ENCODE assay signal across 8 cellular contexts in genomic region chr3:31534036-31534435, GRCh38. TPM values are rescaled to one million over a fixed set of nuclear protein-coding genes. Genes with fewer than 3 reads are reported as not detected.
DNase-seq lines count a peak whose midpoint lies in the region; ATAC-seq and TF ChIP-seq lines count a peak whose summit lies in the region.

No MANE protein-coding gene starts in this region.

- no peaks in the 10 kb centered on the region for H3K9me2 ChIP-seq in PC-9 (ENCODE audit: insufficient read depth)

- H3K9me3 Mint-ChIP-seq in stimulated activated naive CD8-positive, alpha-beta T cell treated with anti-CD3 and anti-CD28 coated beads, Interleukin-15, Interleukin-2, amounts not matched to agents 100 ng/mL and 50 ng/mL, for 24 hours: no peaks in the 10 kb centered on the region
- H3K9me3 Mint-ChIP-seq in dendritic cell treated with granulocyte-macrophage colony-stimulating factor and Interleukin-4, amounts not matched to agents 40 ng/mL and 50 ng/mL, for 4 days: no peaks in the 10 kb centered on the region

- H3K9me3 ChIP-seq in PC-9 (ENCODE audit: insufficient read depth, low read depth) (no peaks in the 10 kb centered on the region), muscle layer of colon (ENCODE audit: low read length) (no peaks in the 10 kb centered on the region)

- H3K4me2 ChIP-seq in PC-9: peak overlapping the region; percentile 89

- intact Hi-C loops in PC-9 (cut with micrococcal nuclease; ENCODE audit: unreplicated experiment): loop anchor here (5.0 to 10.0 kb wide), 5 partner anchors 157 to 759 kb away; partner anchors contain the start of genes OSBPL10 and ZNF860
- intact Hi-C loops in dendritic cell treated with granulocyte-macrophage colony-stimulating factor and Interleukin-4, amounts not matched to agents 40 ng/mL and 50 ng/mL, for 4 days (cut with micrococcal nuclease): loop anchor here (5.0 kb wide), 2 partner anchors 307 to 573 kb away; partner anchors contain the start of gene GPD1L

- DNase-seq in stimulated activated naive CD8-positive, alpha-beta T cell treated with anti-CD3 and anti-CD28 coated beads, Interleukin-15, Interleukin-2, amounts not matched to agents 100 U/mL and 50 U/mL, for 24 hours: no peak
- DNase-seq in PC-9 (no peak), NCI-H1694 treated with DMSO at 0.1 percent for 48 hours (lab: John Stamatoyannopoulos, UW) (no peak)

- H3K36me3 ChIP-seq in PC-9 (ENCODE audit: low read depth): no peaks in the 10 kb centered on the region
- H3K36me3 ChIP-seq in muscle layer of colon (ENCODE audit: insufficient read depth, low read length): no peaks in the 10 kb centered on the region

- peaks cover 11% of the 10 kb centered on the region; the same call in 1 of the 2 replicates for H4K20me1 ChIP-seq in PC-9 (ENCODE audit: insufficient read depth)

- no peak overlapping the region for H2AFZ ChIP-seq in PC-9

- H3K4me1 Mint-ChIP-seq in stimulated activated naive CD8-positive, alpha-beta T cell treated with anti-CD3 and anti-CD28 coated beads, Interleukin-15, Interleukin-2, amounts not matched to agents 100 ng/mL and 50 ng/mL, for 24 hours (ENCODE audit: low read depth): peaks cover 48% of the 10 kb centered on the region
- peaks cover 21% of the 10 kb centered on the region for H3K4me1 Mint-ChIP-seq in dendritic cell treated with granulocyte-macrophage colony-stimulating factor and Interleukin-4, amounts not matched to agents 40 ng/mL and 50 ng/mL, for 4 days (ENCODE audit: low read depth)

- peak overlapping the region; percentile 95 for H3K4me3 Mint-ChIP-seq in stimulated activated naive CD8-positive, alpha-beta T cell treated with anti-CD3 and anti-CD28 coated beads, Interleukin-15, Interleukin-2, amounts not matched to agents 100 ng/mL and 50 ng/mL, for 24 hours
- H3K4me3 Mint-ChIP-seq in dendritic cell treated with granulocyte-macrophage colony-stimulating factor and Interleukin-4, amounts not matched to agents 40 ng/mL and 50 ng/mL, for 4 days: peak overlapping the region; percentile 94

- 0 out of 2 replicates have a peak, but pooled peaks cover 4% of the 10 kb centered on the region for H3F3A ChIP-seq in PC-9 (ENCODE audit: insufficient read depth, low read depth)

- H3K4me1 ChIP-seq in PC-9 (replicated peaks; ENCODE audit: insufficient read depth) (peaks cover 17% of the 10 kb centered on the region), muscle layer of colon (ENCODE audit: insufficient read depth, low read length) (peaks cover 27% of the 10 kb centered on the region)

- no peaks in the 10 kb centered on the region for H3K27me3 Mint-ChIP-seq in stimulated activated naive CD8-positive, alpha-beta T cell treated with anti-CD3 and anti-CD28 coated beads, Interleukin-15, Interleukin-2, amounts not matched to agents 100 ng/mL and 50 ng/mL, for 24 hours
- H3K27me3 Mint-ChIP-seq in dendritic cell treated with granulocyte-macrophage colony-stimulating factor and Interleukin-4, amounts not matched to agents 40 ng/mL and 50 ng/mL, for 4 days: no peaks in the 10 kb centered on the region

- peak overlapping the region; percentile 28 for H3K9ac ChIP-seq in muscle layer of colon (ENCODE audit: low read length)

- no TSS peak for BruUV-seq in PC-9 (replicated peaks; lab: Mats Ljungman, UMichigan)

- CTCF ChIA-PET in PC-9 (lab: Charles Lee): no interaction called here

- peaks cover 67% of the 10 kb centered on the region for H3K79me2 ChIP-seq in PC-9 (ENCODE audit: low read depth)

- POLR2A ChIA-PET in PC-9 (lab: Charles Lee; ENCODE audit: unreplicated experiment): no interaction called here

- ATAC-seq in stimulated activated naive CD8-positive, alpha-beta T cell treated with anti-CD3 and anti-CD28 coated beads, Interleukin-15, Interleukin-2, amounts not matched to agents 100 U/mL and 50 U/mL, for 24 hours: no peak
- no peak for ATAC-seq in HG03432 (IDR thresholded peaks at IDR 0.05; ENCODE audit: unreplicated experiment)
- no peak for ATAC-seq in HG03139 (IDR thresholded peaks at IDR 0.05; ENCODE audit: unreplicated experiment)

- H3K27ac ChIP-seq in PC-9: no peak overlapping the region
- H3K27ac ChIP-seq in muscle layer of colon (ENCODE audit: low read depth, low read length): peak overlapping the region; percentile 89

- H3K4me3 ChIP-seq in PC-9 (peak overlapping the region; percentile 92), muscle layer of colon (ENCODE audit: low read depth in 1 of 2, low read length in 2 of 2) (peak overlapping the region; percentile 91 to 93)

- TF ChIP-seq CTCF in PC-9 (conservative IDR thresholded peaks at IDR 0.05): no peak

- peaks cover 14% of the 10 kb centered on the region for H3K36me3 Mint-ChIP-seq in stimulated activated naive CD8-positive, alpha-beta T cell treated with anti-CD3 and anti-CD28 coated beads, Interleukin-15, Interleukin-2, amounts not matched to agents 100 ng/mL and 50 ng/mL, for 24 hours (ENCODE audit: low read depth)
- peaks cover 18% of the 10 kb centered on the region for H3K36me3 Mint-ChIP-seq in dendritic cell treated with granulocyte-macrophage colony-stimulating factor and Interleukin-4, amounts not matched to agents 40 ng/mL and 50 ng/mL, for 4 days (ENCODE audit: low read depth)

- H3K27me3 ChIP-seq in PC-9 (ENCODE audit: insufficient read depth, low read depth): no peaks in the 10 kb centered on the region
- no peaks in the 10 kb centered on the region for H3K27me3 ChIP-seq in muscle layer of colon (ENCODE audit: control insufficient read depth in 1 of 2, insufficient read depth in 2 of 2, low read length in 2 of 2)

- H3K27ac Mint-ChIP-seq in stimulated activated naive CD8-positive, alpha-beta T cell treated with anti-CD3 and anti-CD28 coated beads, Interleukin-15, Interleukin-2, amounts not matched to agents 100 ng/mL and 50 ng/mL, for 24 hours: peak overlapping the region; percentile 90
- peak overlapping the region; percentile 97 for H3K27ac Mint-ChIP-seq in dendritic cell treated with granulocyte-macrophage colony-stimulating factor and Interleukin-4, amounts not matched to agents 40 ng/mL and 50 ng/mL, for 4 days

RNA-seq across cellular contexts. Expression of gene STT3B, which starts 1.3 kb away (rescaled TPM):
- total RNA-seq in PC-9 (2021): 110 and 155 TPM in 2 replicates
